In the genomic region with DNA sequence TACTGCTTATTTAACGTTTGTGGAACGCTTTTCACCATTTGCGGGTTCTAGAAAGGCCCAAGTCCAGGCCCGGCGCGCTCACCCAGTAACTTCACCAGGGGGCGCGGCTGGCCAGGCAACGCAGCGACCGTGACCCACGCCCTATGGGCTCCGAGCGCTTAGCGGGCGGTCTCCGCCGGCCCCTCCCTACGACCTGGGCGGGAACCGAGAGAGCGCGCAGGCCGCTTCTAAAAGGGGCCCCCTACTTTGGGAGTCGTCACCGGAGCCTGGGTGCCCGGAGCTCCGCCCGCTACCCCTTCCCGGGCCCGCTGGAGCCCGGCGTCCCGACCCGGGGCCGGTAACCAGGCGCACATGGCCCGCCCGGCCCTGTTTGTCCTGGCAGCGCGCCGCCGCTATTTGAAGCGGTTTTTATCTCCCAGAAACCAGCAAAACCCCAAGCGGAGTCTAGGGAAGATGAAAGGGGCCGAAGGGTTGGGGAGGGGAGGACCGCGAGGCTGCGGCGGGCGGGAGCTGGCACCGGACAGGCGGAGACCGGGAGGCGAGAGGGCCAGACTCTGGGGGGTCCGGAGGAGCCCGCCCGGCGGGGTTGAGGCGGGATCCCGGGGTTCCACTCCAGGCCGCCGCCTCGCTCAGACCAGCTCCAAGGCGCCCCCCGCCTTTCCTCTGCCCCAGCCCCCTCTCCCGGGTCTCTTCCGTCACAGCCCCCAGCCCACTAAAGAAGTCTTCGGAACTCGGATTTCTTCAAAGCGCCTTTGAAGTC, we compare ENCODE assay signal across 8 cellular contexts. TPM values are rescaled to one million over a fixed set of nuclear protein-coding genes. Genes with fewer than 3 reads are reported as not detected.
A peak's percentile ranks its signal among the peaks of the same experiment; 100 is the strongest.
DNase-seq lines count a peak whose midpoint lies in the region; ATAC-seq and TF ChIP-seq lines count a peak whose summit lies in the region.

No MANE protein-coding gene starts in this region.

- peak overlapping the region; percentile 85 for H3K27ac ChIP-seq in HUES48 (ENCODE audit: low read depth, low read length)

- ATAC-seq in GM21381 (IDR thresholded peaks at IDR 0.05; ENCODE audit: unreplicated experiment): peak; percentile 47

- peak; percentile 66 for TF ChIP-seq CTCF in epithelial cell of esophagus (IDR thresholded peaks at IDR 0.05; ENCODE audit: insufficient read depth, low read depth, low read length, missing control alignments)

- H3K4me3 ChIP-seq in HUES48 (ENCODE audit: low read depth, low read length) (peak overlapping the region; percentile 63), NT2/D1 (ENCODE audit: insufficient read length, low read depth) (peak overlapping the region; percentile 40), epithelial cell of esophagus (ENCODE audit: low read length) (peak overlapping the region; percentile 49)

- H3K9ac ChIP-seq in HUES48 (ENCODE audit: low read depth, low read length) (peak overlapping the region; percentile 42; the same call in 1 of the 2 replicates), NT2/D1 (ENCODE audit: insufficient read length, low read depth) (peak overlapping the region; percentile 74)

- DNase-seq in Caki2 (ENCODE audit: low read depth) (peak; percentile 93), NT2/D1 (ENCODE audit: low read depth, low spot score) (peak; percentile 80), epithelial cell of esophagus (ENCODE audit: low read depth) (peak; percentile 89), mucosa of gallbladder (ENCODE audit: low spot score) (peak; percentile 90)
- DNase-seq in activated CD8-positive, alpha-beta memory T cell treated with anti-CD3 and anti-CD28 coated beads, Interleukin-2, amount 50 U/mL, for 48 hours: peak; percentile 92
- peak; percentile 85 for DNase-seq in stimulated activated CD8-positive, alpha-beta memory T cell treated with anti-CD3 and anti-CD28 coated beads, Interleukin-4, amount 100 ng/mL, for 24 hours (ENCODE audit: low read depth)

- H3K4me1 ChIP-seq in HUES48 (ENCODE audit: control insufficient read depth, insufficient read depth, low read length): peaks cover 15% of the 10 kb centered on the region; the same call in 1 of the 2 replicates
- peaks cover 12% of the 10 kb centered on the region for H3K4me1 ChIP-seq in NT2/D1 (ENCODE audit: insufficient read depth, insufficient read length)

- H3K9me3 ChIP-seq in HUES48 (ENCODE audit: control insufficient read depth, insufficient read depth, low read length): no peaks in the 10 kb centered on the region
- no peaks in the 10 kb centered on the region for H3K9me3 ChIP-seq in NT2/D1 (ENCODE audit: insufficient read depth, low read length)

- peaks cover 49% of the 10 kb centered on the region for H3K27me3 ChIP-seq in HUES48 (ENCODE audit: control insufficient read depth, insufficient read depth, low read length)
- peaks cover 31% of the 10 kb centered on the region for H3K27me3 ChIP-seq in NT2/D1 (ENCODE audit: insufficient read depth, insufficient read length)

- in situ Hi-C loops in Caki2 (cut with HindIII; ENCODE audit: low pct_unique_long_range_greater_than_20kb, low sequenced_read_pairs): no loop called here

- H3K36me3 ChIP-seq in HUES48 (ENCODE audit: control insufficient read depth, insufficient read depth, low read length) (no peaks in the 10 kb centered on the region), NT2/D1 (ENCODE audit: insufficient read depth, insufficient read length, low read length) (peaks cover 4% of the 10 kb centered on the region)

RNA-seq across cellular contexts. Expression of gene AAAS, which starts 3.5 kb away (rescaled TPM):
- total RNA-seq in Caki2 (2014; rRNA removed; shearing (Covaris generic); ENCODE audit: low replicate concordance): 112 and 154 TPM in 2 replicates
- 55.5 TPM for total RNA-seq in mucosa of gallbladder

RNA-seq across cellular contexts. Expression of gene SP7, which starts 11.2 kb away (rescaled TPM):
- not detected in 2 replicates for total RNA-seq in Caki2 (2014; rRNA removed; shearing (Covaris generic); ENCODE audit: low replicate concordance)
- total RNA-seq in mucosa of gallbladder: not detected

RNA-seq across cellular contexts. Expression of gene MYG1, which starts 25.5 kb away (rescaled TPM):
- total RNA-seq in Caki2 (2014; rRNA removed; shearing (Covaris generic); ENCODE audit: low replicate concordance): 88.8 and 89.8 TPM in 2 replicates
- total RNA-seq in mucosa of gallbladder: 63.4 TPM

RNA-seq across cellular contexts. Expression of gene PFDN5, which starts 29.6 kb away (rescaled TPM):
- total RNA-seq in Caki2 (2014; rRNA removed; shearing (Covaris generic); ENCODE audit: low replicate concordance): 537 and 754 TPM in 2 replicates
- 420 TPM for total RNA-seq in mucosa of gallbladder

RNA-seq across cellular contexts. Expression of gene SP1, which starts 55.0 kb away (rescaled TPM):
- 23.3 and 39.3 TPM in 2 replicates for total RNA-seq in Caki2 (2014; rRNA removed; shearing (Covaris generic); ENCODE audit: low replicate concordance)
- 104 TPM for total RNA-seq in mucosa of gallbladder

Comparison
In these comparisons a context has a peak if more than half of its experiments do, and no peak if none do; other contexts are left out.
1. Peak in every context shown above with its lines: DNase-seq, ATAC-seq, H3K4me3 ChIP-seq and H3K27ac ChIP-seq.